In genomic region chrX:54494970-54495813, GRCh38 we compare ENCODE assay signal across 2 cellular contexts.
TF ChIP-seq lines count a peak whose summit lies in the region.

No MANE protein-coding gene starts in this region.

TF ChIP-seq in IMR-90, 13 proteins besides CTCF, POLR2A, EP300 and RAD21:
- TF ChIP-seq CEBPB (IDR thresholded peaks at IDR 0.05; ENCODE audit: low read depth, low read length) (no peak), RFX5 (IDR thresholded peaks at IDR 0.05; ENCODE audit: low read depth, low read length) (no peak), MXI1 (IDR thresholded peaks at IDR 0.05; ENCODE audit: borderline replicate concordance, low read depth, low read length) (no peak), BHLHE40 (IDR thresholded peaks at IDR 0.05; ENCODE audit: low read depth, low read length) (no peak), MAFK (IDR thresholded peaks at IDR 0.05; ENCODE audit: low read depth, low read length) (no peak), NFE2L2 (IDR thresholded peaks at IDR 0.05; ENCODE audit: low read depth, low read length) (no peak), CHD1 (IDR thresholded peaks at IDR 0.05; ENCODE audit: low read depth, low read length) (no peak)
- TF ChIP-seq, protein P1, sequence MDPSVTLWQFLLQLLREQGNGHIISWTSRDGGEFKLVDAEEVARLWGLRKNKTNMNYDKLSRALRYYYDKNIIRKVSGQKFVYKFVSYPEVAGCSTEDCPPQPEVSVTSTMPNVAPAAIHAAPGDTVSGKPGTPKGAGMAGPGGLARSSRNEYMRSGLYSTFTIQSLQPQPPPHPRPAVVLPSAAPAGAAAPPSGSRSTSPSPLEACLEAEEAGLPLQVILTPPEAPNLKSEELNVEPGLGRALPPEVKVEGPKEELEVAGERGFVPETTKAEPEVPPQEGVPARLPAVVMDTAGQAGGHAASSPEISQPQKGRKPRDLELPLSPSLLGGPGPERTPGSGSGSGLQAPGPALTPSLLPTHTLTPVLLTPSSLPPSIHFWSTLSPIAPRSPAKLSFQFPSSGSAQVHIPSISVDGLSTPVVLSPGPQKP (IDR thresholded peaks at IDR 0.05; ENCODE audit: borderline replicate concordance, low read depth, low read length): no peak
- TF ChIP-seq, protein P2, sequence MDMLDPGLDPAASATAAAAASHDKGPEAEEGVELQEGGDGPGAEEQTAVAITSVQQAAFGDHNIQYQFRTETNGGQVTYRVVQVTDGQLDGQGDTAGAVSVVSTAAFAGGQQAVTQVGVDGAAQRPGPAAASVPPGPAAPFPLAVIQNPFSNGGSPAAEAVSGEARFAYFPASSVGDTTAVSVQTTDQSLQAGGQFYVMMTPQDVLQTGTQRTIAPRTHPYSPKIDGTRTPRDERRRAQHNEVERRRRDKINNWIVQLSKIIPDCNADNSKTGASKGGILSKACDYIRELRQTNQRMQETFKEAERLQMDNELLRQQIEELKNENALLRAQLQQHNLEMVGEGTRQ (IDR thresholded peaks at IDR 0.05; ENCODE audit: low read depth, low read length): no peak
TF ChIP-seq in IMR-90: peak in this region for 0.

TF ChIP-seq in liver, 16 proteins besides CTCF, POLR2A, EP300 and RAD21:
- TF ChIP-seq FOXA1 (IDR thresholded peaks at IDR 0.05): no peak
- no peak for TF ChIP-seq EGR1 (IDR thresholded peaks at IDR 0.05; ENCODE audit: low read depth in 2 of 2)
- TF ChIP-seq, protein P3, sequence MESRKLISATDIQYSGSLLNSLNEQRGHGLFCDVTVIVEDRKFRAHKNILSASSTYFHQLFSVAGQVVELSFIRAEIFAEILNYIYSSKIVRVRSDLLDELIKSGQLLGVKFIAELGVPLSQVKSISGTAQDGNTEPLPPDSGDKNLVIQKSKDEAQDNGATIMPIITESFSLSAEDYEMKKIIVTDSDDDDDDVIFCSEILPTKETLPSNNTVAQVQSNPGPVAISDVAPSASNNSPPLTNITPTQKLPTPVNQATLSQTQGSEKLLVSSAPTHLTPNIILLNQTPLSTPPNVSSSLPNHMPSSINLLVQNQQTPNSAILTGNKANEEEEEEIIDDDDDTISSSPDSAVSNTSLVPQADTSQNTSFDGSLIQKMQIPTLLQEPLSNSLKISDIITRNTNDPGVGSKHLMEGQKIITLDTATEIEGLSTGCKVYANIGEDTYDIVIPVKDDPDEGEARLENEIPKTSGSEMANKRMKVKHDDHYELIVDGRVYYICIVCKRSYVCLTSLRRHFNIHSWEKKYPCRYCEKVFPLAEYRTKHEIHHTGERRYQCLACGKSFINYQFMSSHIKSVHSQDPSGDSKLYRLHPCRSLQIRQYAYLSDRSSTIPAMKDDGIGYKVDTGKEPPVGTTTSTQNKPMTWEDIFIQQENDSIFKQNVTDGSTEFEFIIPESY (IDR thresholded peaks at IDR 0.05): no peak
- TF ChIP-seq TAF1 (conservative IDR thresholded peaks at IDR 0.05): no peak
- no peak for TF ChIP-seq YY1 (IDR thresholded peaks at IDR 0.05)
- TF ChIP-seq ATF3 (IDR thresholded peaks at IDR 0.05): no peak
- no peak for TF ChIP-seq HNF4G (IDR thresholded peaks at IDR 0.05)
- TF ChIP-seq NR2F2 (IDR thresholded peaks at IDR 0.05): no peak
- TF ChIP-seq HNF4A (conservative IDR thresholded peaks at IDR 0.05): no peak
- no peak for TF ChIP-seq JUND (IDR thresholded peaks at IDR 0.05)
- TF ChIP-seq GABPA (IDR thresholded peaks at IDR 0.05 in 1 of 2, conservative IDR thresholded peaks at IDR 0.05 in 1 of 2): no peak
- TF ChIP-seq, protein P4, sequence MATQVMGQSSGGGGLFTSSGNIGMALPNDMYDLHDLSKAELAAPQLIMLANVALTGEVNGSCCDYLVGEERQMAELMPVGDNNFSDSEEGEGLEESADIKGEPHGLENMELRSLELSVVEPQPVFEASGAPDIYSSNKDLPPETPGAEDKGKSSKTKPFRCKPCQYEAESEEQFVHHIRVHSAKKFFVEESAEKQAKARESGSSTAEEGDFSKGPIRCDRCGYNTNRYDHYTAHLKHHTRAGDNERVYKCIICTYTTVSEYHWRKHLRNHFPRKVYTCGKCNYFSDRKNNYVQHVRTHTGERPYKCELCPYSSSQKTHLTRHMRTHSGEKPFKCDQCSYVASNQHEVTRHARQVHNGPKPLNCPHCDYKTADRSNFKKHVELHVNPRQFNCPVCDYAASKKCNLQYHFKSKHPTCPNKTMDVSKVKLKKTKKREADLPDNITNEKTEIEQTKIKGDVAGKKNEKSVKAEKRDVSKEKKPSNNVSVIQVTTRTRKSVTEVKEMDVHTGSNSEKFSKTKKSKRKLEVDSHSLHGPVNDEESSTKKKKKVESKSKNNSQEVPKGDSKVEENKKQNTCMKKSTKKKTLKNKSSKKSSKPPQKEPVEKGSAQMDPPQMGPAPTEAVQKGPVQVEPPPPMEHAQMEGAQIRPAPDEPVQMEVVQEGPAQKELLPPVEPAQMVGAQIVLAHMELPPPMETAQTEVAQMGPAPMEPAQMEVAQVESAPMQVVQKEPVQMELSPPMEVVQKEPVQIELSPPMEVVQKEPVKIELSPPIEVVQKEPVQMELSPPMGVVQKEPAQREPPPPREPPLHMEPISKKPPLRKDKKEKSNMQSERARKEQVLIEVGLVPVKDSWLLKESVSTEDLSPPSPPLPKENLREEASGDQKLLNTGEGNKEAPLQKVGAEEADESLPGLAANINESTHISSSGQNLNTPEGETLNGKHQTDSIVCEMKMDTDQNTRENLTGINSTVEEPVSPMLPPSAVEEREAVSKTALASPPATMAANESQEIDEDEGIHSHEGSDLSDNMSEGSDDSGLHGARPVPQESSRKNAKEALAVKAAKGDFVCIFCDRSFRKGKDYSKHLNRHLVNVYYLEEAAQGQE (IDR thresholded peaks at IDR 0.05): no peak
- no peak for TF ChIP-seq RXRA (IDR thresholded peaks at IDR 0.05)
- no peak for TF ChIP-seq SP1 (IDR thresholded peaks at IDR 0.05)
- no peak for TF ChIP-seq FOXA2 (IDR thresholded peaks at IDR 0.05)
- no peak for TF ChIP-seq MAX (IDR thresholded peaks at IDR 0.05)
